In genomic region chr1:18085387-18086074, GRCh38 we compare ENCODE assay signal across 22 cellular contexts. TPM values are rescaled to one million over a fixed set of nuclear protein-coding genes. Genes with fewer than 3 reads are reported as not detected.
"Had no signal": no experiment of that assay in that cellular context is flagged by ENCODE, and none has a peak within 500 bp of the region (broad histone marks: within the 10 kb centered on the region; RNA-seq: fewer than 3 reads in every experiment).

No MANE protein-coding gene starts in this region.

- H3K27me3 ChIP-seq: MG63, SJSA1 had no signal

- DNase-seq: KBM-7, MG63, NCI-H1092, NCI-H1105 treated with DMSO at 0.1 percent for 48 hours, NCI-H1417 treated with DMSO at 0.1 percent for 48 hours, NCI-H146, NCI-H1694 treated with DMSO at 0.1 percent for 48 hours, NCI-H1930, NCI-H2081, NCI-H2107, NCI-H345, NCI-H446 treated with DMSO at 0.1 percent for 48 hours, NCI-H510A treated with DMSO at 0.1 percent for 48 hours, NCI-H526, Right ventricle myocardium superior, RPMI8226, SIG-M5 had no signal

- H3K27ac ChIP-seq: HL-60, SJSA1 had no signal

- FAIRE-seq: HTR-8/SVneo, RCC 7860 had no signal

- H3K36me3 ChIP-seq: MG63, SJSA1 had no signal

- H3K4me3 ChIP-seq: MG63, SJSA1 had no signal

- H3K4me1 ChIP-seq: SJSA1 had no signal

- H3K9me3 ChIP-seq: MG63, SJSA1 had no signal

RNA-seq across cellular contexts. Expression of gene IGSF21, which starts 22.1 kb away (rescaled TPM):
- total RNA-seq: SJSA1; T-helper 1 cell treated with Interleukin-12 subunit alpha and Interleukin-12 subunit beta and Interleukin-4 antibody, amounts not matched to agents 30 ng/mL and 1 ng/mL, for 36 hours had no signal
